8 cellular contexts compared by ENCODE assay signal in the genomic region with DNA sequence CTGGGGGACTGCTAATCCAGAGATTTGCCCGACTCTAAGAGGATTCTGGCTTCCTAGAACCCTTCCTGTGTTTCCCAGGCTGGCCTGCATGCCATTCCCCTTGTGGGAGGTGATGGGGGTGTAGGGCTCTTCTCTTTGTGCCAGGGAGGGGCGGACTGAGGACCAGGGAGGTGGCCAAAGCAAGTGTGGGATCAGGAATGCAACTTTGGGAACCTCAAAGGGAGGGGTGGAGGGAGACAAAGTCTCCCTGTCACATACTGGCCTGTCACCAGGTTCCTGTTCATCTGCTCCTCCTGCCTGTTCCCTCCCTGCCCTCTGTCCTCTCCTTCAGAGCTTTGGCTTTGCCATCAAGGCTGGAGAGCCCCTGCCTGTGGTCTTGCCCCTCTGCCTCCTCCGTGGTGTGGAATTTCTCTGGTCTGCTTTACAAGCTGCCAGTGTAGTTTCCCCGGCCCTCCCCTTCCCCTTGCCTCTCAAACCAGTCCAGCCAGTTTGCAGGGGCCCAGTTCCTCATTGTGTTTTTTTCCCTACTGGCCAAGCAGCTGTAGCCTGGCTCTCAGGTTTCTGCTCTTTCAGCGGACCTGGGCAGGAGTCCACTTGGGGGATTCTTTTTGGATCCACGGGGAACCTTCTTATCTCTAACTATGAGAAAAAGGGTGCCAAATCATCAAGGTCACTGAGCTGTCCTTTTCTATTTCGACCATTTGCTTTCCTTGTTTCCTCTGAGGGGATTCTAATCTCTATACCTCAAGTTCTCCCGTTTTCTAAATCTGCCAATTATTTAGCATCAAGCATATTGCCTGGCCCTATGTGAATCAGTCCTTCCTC. TPM values are rescaled to one million over a fixed set of nuclear protein-coding genes. Genes with fewer than 3 reads are reported as not detected.
DNase-seq lines count a peak whose midpoint lies in the region; ATAC-seq and TF ChIP-seq lines count a peak whose summit lies in the region.

No MANE protein-coding gene starts in this region.

- ATAC-seq in GM21786 (IDR thresholded peaks at IDR 0.05; ENCODE audit: unreplicated experiment) (no peak), HG03196 (IDR thresholded peaks at IDR 0.05; ENCODE audit: unreplicated experiment) (no peak)

- H3K9me3 ChIP-seq in iPS-20b (ENCODE audit: insufficient read depth, low read depth, low read length) (no peaks in the 10 kb centered on the region), smooth muscle cell (replicated peaks; ENCODE audit: low read depth) (no peaks in the 10 kb centered on the region)

- H3K4me2 ChIP-seq in smooth muscle cell = peak overlapping the region; percentile 56

- H3K9ac ChIP-seq in iPS-20b (ENCODE audit: low read depth, low read length) (peak overlapping the region; percentile 87), smooth muscle cell (ENCODE audit: low read depth) (peak overlapping the region; percentile 50)

- H3K27ac ChIP-seq in iPS-20b (ENCODE audit: low read length) (peak overlapping the region; percentile 35), smooth muscle cell (ENCODE audit: low read depth) (peak overlapping the region; percentile 86)

- H3K4me3 ChIP-seq in iPS-20b (ENCODE audit: low read length) = peak overlapping the region; percentile 82
- H3K4me3 ChIP-seq in smooth muscle cell = peak overlapping the region; percentile 62

- no peaks in the 10 kb centered on the region for H4K20me1 ChIP-seq in smooth muscle cell (ENCODE audit: low read depth)

- WGBS in smooth muscle cell (ENCODE audit: low lambda C conversion rate) = 18% methylated on average over 8 of the region's 8 CpGs

- peak; percentile 62 for DNase-seq in NCI-H82 (lab: John Stamatoyannopoulos, UW)
- DNase-seq in NCI-H82 treated with DMSO at 0.1 percent for 48 hours (lab: John Stamatoyannopoulos, UW; ENCODE audit: unreplicated experiment) = no peak
- DNase-seq in SKM-1 (lab: John Stamatoyannopoulos, UW; ENCODE audit: unreplicated experiment) = peak; percentile 67
- no peak for DNase-seq in smooth muscle cell (lab: John Stamatoyannopoulos, UW; ENCODE audit: unreplicated experiment)
- no peak for DNase-seq in Ammon's horn (ENCODE audit: low spot score)

- H3K4me1 ChIP-seq in iPS-20b (ENCODE audit: insufficient read depth, low read length) (peaks cover 39% of the 10 kb centered on the region), smooth muscle cell (ENCODE audit: low read depth) (peaks cover 29% of the 10 kb centered on the region)

- peaks cover 4% of the 10 kb centered on the region for H3F3A ChIP-seq in smooth muscle cell (ENCODE audit: low read depth)

- H3K36me3 ChIP-seq in iPS-20b (ENCODE audit: insufficient read depth, low read depth, low read length) = no peaks in the 10 kb centered on the region
- no peaks in the 10 kb centered on the region for H3K36me3 ChIP-seq in smooth muscle cell (ENCODE audit: low read depth)

- H3K27me3 ChIP-seq in iPS-20b (ENCODE audit: insufficient read depth, low read length) (peaks cover 12% of the 10 kb centered on the region; the same call in 1 of the 2 replicates), smooth muscle cell (ENCODE audit: low read depth) (peaks cover 5% of the 10 kb centered on the region)

- H2AFZ ChIP-seq in smooth muscle cell (ENCODE audit: low read depth) = no peak overlapping the region

- TF ChIP-seq CTCF in smooth muscle cell (IDR thresholded peaks at IDR 0.05; ENCODE audit: borderline replicate concordance, insufficient read depth, poor library complexity, severe bottlenecking) = no peak

- no peaks in the 10 kb centered on the region for H3K79me2 ChIP-seq in smooth muscle cell (ENCODE audit: low read depth)

RNA-seq across cellular contexts. Expression of a gene that starts 1.8 kb away (rescaled TPM):
- total RNA-seq in smooth muscle cell = 0.76 and 17.0 TPM in 2 replicates
- polyA plus RNA-seq in smooth muscle cell = 0.70 and 2.5 TPM in 2 replicates

RNA-seq across cellular contexts. Expression of a gene that starts 27.1 kb away (rescaled TPM):
- total RNA-seq in smooth muscle cell = 19.6 and 20.0 TPM in 2 replicates
- 15.1 and 30.7 TPM in 2 replicates for polyA plus RNA-seq in smooth muscle cell

RNA-seq across cellular contexts. Expression of a gene that starts 53.7 kb away (rescaled TPM):
- 40.9 and 47.0 TPM in 2 replicates for total RNA-seq in smooth muscle cell
- 20.5 and 24.8 TPM in 2 replicates for polyA plus RNA-seq in smooth muscle cell

Comparison
In these comparisons a context has a peak if more than half of its experiments do, and no peak if none do; other contexts are left out.
1. DNase-seq: peak in NCI-H82 (single experiment) and SKM-1 (single experiment); none in NCI-H82 treated with DMSO at 0.1 percent for 48 hours (single experiment), smooth muscle cell (single experiment) and Ammon's horn (single experiment).